ENCODE assay signal across 1 cellular context in the genomic region with DNA sequence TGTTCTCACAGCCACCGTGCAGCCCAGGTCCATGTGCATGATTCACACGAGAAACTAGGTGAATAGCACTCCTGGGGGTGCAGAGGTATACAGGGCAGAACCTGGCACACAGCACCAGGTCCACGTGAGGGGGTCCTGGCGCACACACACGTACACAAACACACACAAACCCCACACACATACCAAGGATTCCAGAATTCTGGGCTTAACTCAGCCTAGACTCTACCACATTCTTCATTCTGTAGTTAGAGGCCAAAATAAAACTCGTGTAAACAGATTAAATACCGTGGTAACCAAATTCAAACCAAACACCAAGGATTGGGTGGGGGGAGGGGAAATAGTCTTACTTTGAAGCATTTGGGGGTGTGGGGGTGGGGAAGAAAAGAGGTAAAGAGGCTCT.
TF ChIP-seq lines count a peak whose summit lies in the region.

No MANE protein-coding gene starts in this region.

TF ChIP-seq in IMR-90, 13 proteins besides CTCF, POLR2A, EP300 and RAD21:
- TF ChIP-seq SMC3 (IDR thresholded peaks at IDR 0.05; ENCODE audit: low read depth, low read length), result no peak
- no peak for TF ChIP-seq RCOR1 (IDR thresholded peaks at IDR 0.05; ENCODE audit: insufficient replicate concordance, low read length)
- peak; percentile 83; the same call in 1 of the 2 replicates for TF ChIP-seq BHLHE40 (IDR thresholded peaks at IDR 0.05; ENCODE audit: low read depth, low read length)
- TF ChIP-seq, protein P1, sequence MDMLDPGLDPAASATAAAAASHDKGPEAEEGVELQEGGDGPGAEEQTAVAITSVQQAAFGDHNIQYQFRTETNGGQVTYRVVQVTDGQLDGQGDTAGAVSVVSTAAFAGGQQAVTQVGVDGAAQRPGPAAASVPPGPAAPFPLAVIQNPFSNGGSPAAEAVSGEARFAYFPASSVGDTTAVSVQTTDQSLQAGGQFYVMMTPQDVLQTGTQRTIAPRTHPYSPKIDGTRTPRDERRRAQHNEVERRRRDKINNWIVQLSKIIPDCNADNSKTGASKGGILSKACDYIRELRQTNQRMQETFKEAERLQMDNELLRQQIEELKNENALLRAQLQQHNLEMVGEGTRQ (IDR thresholded peaks at IDR 0.05; ENCODE audit: low read depth, low read length), result peak; percentile 31; the same call in 1 of the 2 replicates
